Comparison of ENCODE assay signal across 6 cellular contexts in genomic region chr2:74548285-74548918, GRCh38. TPM values are rescaled to one million over a fixed set of nuclear protein-coding genes. Genes with fewer than 3 reads are reported as not detected.
DNase-seq lines count a peak whose midpoint lies in the region; ATAC-seq, FAIRE-seq and TF ChIP-seq lines count a peak whose summit lies in the region.

No MANE protein-coding gene starts in this region.

- peak overlapping the region; percentile 34 for H3K4ac ChIP-seq in IMR-90 (ENCODE audit: low read depth, low read length)

- peak overlapping the region; percentile 94 for H2AFZ ChIP-seq in IMR-90 (replicated peaks; ENCODE audit: low read length, poor library complexity)
- peak overlapping the region; percentile 71 for H2AFZ ChIP-seq in GM12878 (ENCODE audit: control insufficient read depth, low read depth, low read length)

- TF ChIP-seq RAD21 in IMR-90 (IDR thresholded peaks at IDR 0.05; ENCODE audit: low read length) (no peak), GM12878 (IDR thresholded peaks at IDR 0.05; ENCODE audit: insufficient read depth, low read depth, low read length) (no peak)

- no peak overlapping the region for H2AK9ac ChIP-seq in IMR-90 (replicated peaks; ENCODE audit: low read depth, low read length, poor library complexity)

- H3K9me3 Mint-ChIP-seq in nephron progenitor cell, result no peaks in the 10 kb centered on the region

- H3K9ac ChIP-seq in IMR-90 (ENCODE audit: low read depth, low read length) (peak overlapping the region; percentile 44; the same call in 1 of the 2 replicates), GM12878 (ENCODE audit: control insufficient read depth, insufficient read depth, low read length) (peak overlapping the region; percentile 82)

- H4K20me1 ChIP-seq in IMR-90 (ENCODE audit: insufficient read depth, low read length), result no peaks in the 10 kb centered on the region; the same call in 1 of the 2 replicates
- no peaks in the 10 kb centered on the region for H4K20me1 ChIP-seq in GM12878 (ENCODE audit: control insufficient read depth, insufficient read depth)

- peaks cover 14 to 44% of the 10 kb centered on the region in 2 experiments for H3K79me1 ChIP-seq in IMR-90 (ENCODE audit: low read depth in 1 of 2, low read length in 2 of 2)

- H3K4me3 Mint-ChIP-seq in nephron progenitor cell, result peak overlapping the region; percentile 89

- TF ChIP-seq CTCF in IMR-90 (conservative IDR thresholded peaks at IDR 0.05; ENCODE audit: low read depth, low read length) (no peak), GM12878 (IDR thresholded peaks at IDR 0.05 in 2 of 3, conservative IDR thresholded peaks at IDR 0.05 in 1 of 3; ENCODE audit: control insufficient read depth in 2 of 3, extremely low read depth in 1 of 3, insufficient read depth in 1 of 3, low read depth in 3 of 3, low read length in 3 of 3) (no peak), nephron progenitor cell (IDR thresholded peaks at IDR 0.05) (no peak)

- H3K14ac ChIP-seq in IMR-90 (replicated peaks; ENCODE audit: low read depth, low read length), result 0 out of 2 replicates have a peak overlapping the region, but pooled peaks have one; percentile 24

- peaks cover 45% of the 10 kb centered on the region for H3K4me1 Mint-ChIP-seq in nephron progenitor cell

- peak overlapping the region; percentile 17; the same call in 1 of the 2 replicates for H3K18ac ChIP-seq in IMR-90 (ENCODE audit: low read depth, low read length)

- BruUV-seq in IMR-90 (replicated peaks; lab: Mats Ljungman, UMichigan) (no TSS peak), GM12878 (replicated peaks; lab: Mats Ljungman, UMichigan) (no TSS peak)

- peaks cover 64% of the 10 kb centered on the region for H3K79me2 ChIP-seq in GM12878 (ENCODE audit: control insufficient read depth, insufficient read depth, low read length)

- no peak for TF ChIP-seq POLR2A in IMR-90 (IDR thresholded peaks at IDR 0.05; ENCODE audit: low read depth, low read length)
- TF ChIP-seq POLR2A in GM12878 (IDR thresholded peaks at IDR 0.05; ENCODE audit: low read depth, low read length), result no peak

- H3K4me3 ChIP-seq in IMR-90 (ENCODE audit: insufficient read depth, low read depth, low read length), result peak overlapping the region; percentile 52
- H3K4me3 ChIP-seq in GM12878, result peak overlapping the region; percentile 95

- H3K4me1 ChIP-seq in IMR-90 (ENCODE audit: control insufficient read depth, insufficient read depth, low read length) (peaks cover 20% of the 10 kb centered on the region), GM12878 (ENCODE audit: control insufficient read depth, insufficient read depth, low read length) (peaks cover 30% of the 10 kb centered on the region)

- peak overlapping the region; percentile 48; the same call in 1 of the 2 replicates for H3K23ac ChIP-seq in IMR-90 (ENCODE audit: low read depth, low read length)

- FAIRE-seq in GM12878 (lab: Jason Lieb, UNC), result no peak

- H3K9me1 ChIP-seq in IMR-90 (ENCODE audit: insufficient read depth, low read length), result peaks cover 13% of the 10 kb centered on the region; the same call in 1 of the 2 replicates

- H3K36me3 ChIP-seq in IMR-90 (ENCODE audit: control insufficient read depth, insufficient read depth, low read length) (peaks cover 13% of the 10 kb centered on the region), GM12878 (ENCODE audit: control insufficient read depth in 2 of 2, insufficient read depth in 2 of 2, low read length in 1 of 2) (no peaks in the 10 kb centered on the region; a peak in 1 of 4 replicates)

- no peak overlapping the region for H2BK120ac ChIP-seq in IMR-90 (ENCODE audit: low read depth, low read length)

- H2BK20ac ChIP-seq in IMR-90 (ENCODE audit: low read depth, low read length), result no peak overlapping the region

- peak overlapping the region; percentile 36; the same call in 1 of the 2 replicates for H4K5ac ChIP-seq in IMR-90 (ENCODE audit: low read depth, low read length)

- H4K91ac ChIP-seq in IMR-90 (ENCODE audit: insufficient read depth, low read depth, low read length), result peak overlapping the region; percentile 37; the same call in 1 of the 2 replicates

- RAD21 ChIA-PET in GM12878 (lab: Charles Lee; ENCODE audit: unreplicated experiment), result interaction anchor here (3.7 to 8.6 kb wide), 3 partner anchors 21 to 38 kb away, joined by 24 to 94 read pairs (median 53); no protein-coding TSS in a partner anchor

- H3K27me3 ChIP-seq in IMR-90 (ENCODE audit: control insufficient read depth, insufficient read depth, low read length), result no peaks in the 10 kb centered on the region
- no peaks in the 10 kb centered on the region for H3K27me3 ChIP-seq in GM12878 (replicated peaks in 1 of 2; ENCODE audit: control insufficient read depth in 2 of 2, insufficient read depth in 2 of 2, low read length in 1 of 2)

- H4K8ac ChIP-seq in IMR-90 (ENCODE audit: low read depth in 2 of 2, low read length in 2 of 2), result peak overlapping the region; percentile 53 to 54; a peak in 2 of 4 replicates

- ATAC-seq in IMR-90 (ENCODE audit: low read depth) (no peak), GM12878 (no peak), GM19463 (IDR thresholded peaks at IDR 0.05; ENCODE audit: unreplicated experiment) (no peak), GM18498 (IDR thresholded peaks at IDR 0.05; ENCODE audit: unreplicated experiment) (no peak)

- TF ChIP-seq EP300 in GM12878 (IDR thresholded peaks at IDR 0.05; ENCODE audit: borderline replicate concordance in 1 of 2, control insufficient read depth in 1 of 2, low read depth in 2 of 2, low read length in 2 of 2), result no peak

- DNase-seq in IMR-90, result no peak
- no peak for DNase-seq in GM12878 (ENCODE audit: low read depth, low spot score)
- no peak for DNase-seq in nephron progenitor cell
- no peak for DNase-seq in effector CD4-positive, alpha-beta T cell

- H3K36me3 Mint-ChIP-seq in nephron progenitor cell (ENCODE audit: low read depth), result peaks cover 24% of the 10 kb centered on the region

- POLR2A ChIA-PET in IMR-90 (lab: Charles Lee; ENCODE audit: unreplicated experiment), result no interaction called here
- POLR2A ChIA-PET in GM12878 (lab: Charles Lee), result interaction anchor here (1.3 to 17.8 kb wide), 4 partner anchors 9 to 28 kb away, joined by 3 to 441 read pairs (median 6); no protein-coding TSS in a partner anchor

- H3K27me3 Mint-ChIP-seq in nephron progenitor cell (ENCODE audit: low read depth, poor library complexity), result peaks cover 56% of the 10 kb centered on the region

- H3K27ac Mint-ChIP-seq in nephron progenitor cell, result no peak overlapping the region

- H3K27ac ChIP-seq in IMR-90 (ENCODE audit: insufficient read depth, low read length) (peak overlapping the region; percentile 9; the same call in 1 of the 2 replicates), GM12878 (ENCODE audit: control insufficient read depth, insufficient read depth) (peak overlapping the region; percentile 67)

- CTCF ChIA-PET in IMR-90 (lab: Yijun Ruan, JAX), result interaction anchor here (1.5 kb wide), 1 partner anchor 65 kb away, joined by 3 read pairs; the partner anchor contains the start of genes CCDC142 and TTC31
- CTCF ChIA-PET in GM12878 (lab: Yijun Ruan, JAX), result interaction anchor here (0.7 to 14.3 kb wide), 4 partner anchors 9 to 66 kb away, joined by 3 to 115 read pairs (median 52); partner anchors contain the start of genes AUP1, CCDC142, DQX1 and HTRA2

- intact Hi-C loops in IMR-90 (cut with micrococcal nuclease), result no loop called here
- intact Hi-C loops in GM12878 (cut with micrococcal nuclease; ENCODE audit: unreplicated experiment), result no loop called here

- no peak overlapping the region for H3K56ac ChIP-seq in IMR-90 (ENCODE audit: extremely low read depth, insufficient read depth, low read length)

- H3K4me2 ChIP-seq in IMR-90 (ENCODE audit: low read depth, low read length) (peak overlapping the region; percentile 78), GM12878 (ENCODE audit: control insufficient read depth, insufficient read depth) (peak overlapping the region; percentile 95)

- H3K9me3 ChIP-seq in IMR-90 (ENCODE audit: control insufficient read depth, insufficient read depth, low read length) (no peaks in the 10 kb centered on the region), GM12878 (replicated peaks; ENCODE audit: control insufficient read depth, insufficient read depth, low read length) (no peaks in the 10 kb centered on the region)

- WGBS in IMR-90 (ENCODE audit: extremely low coverage in 2 of 2, insufficient read length in 1 of 2), 2 experiments, result 42% methylated on average over 3 of the region's 28 CpGs; no CpG with 5 or more reads in 1 of the 2 experiments
- WGBS in GM12878 (ENCODE audit: insufficient coverage, insufficient replicate concordance, low lambda C conversion rate, missing lambda C conversion rate), result 35% methylated on average over 28 of the region's 28 CpGs

- dilution Hi-C loops in IMR-90 (cut with HindIII; ENCODE audit: low sequenced_read_pairs, unreplicated experiment), result no loop called here

- H2BK5ac ChIP-seq in IMR-90 (ENCODE audit: low read depth, low read length, poor library complexity, severe bottlenecking), result no peak overlapping the region

- SMC1A ChIA-PET in GM12878 (lab: Charles Lee; ENCODE audit: uncharacterized antibody, unreplicated experiment), result interaction anchor here (0.9 to 6.8 kb wide), 6 partner anchors 9 to 37 kb away, joined by 3 to 106 read pairs (median 24); partner anchors contain the start of gene HTRA2

- peak overlapping the region; percentile 7; the same call in 1 of the 2 replicates for H2AK5ac ChIP-seq in IMR-90 (ENCODE audit: low read depth, low read length)

- in situ Hi-C loops in IMR-90 (cut with MboI; ENCODE audit: low sequenced_read_pairs), result no loop called here
- in situ Hi-C loops in GM12878 (cut with MboI), result no loop called here

- H2BK15ac ChIP-seq in IMR-90 (ENCODE audit: low read depth, low read length), result no peak overlapping the region

RNA-seq across cellular contexts. Expression of gene LOXL3, which starts 5.3 kb away (rescaled TPM):
- total RNA-seq in IMR-90 (2012; rRNA removed), result 14.2 and 17.9 TPM in 2 replicates
- 21.8 and 23.4 TPM in 2 replicates for polyA plus RNA-seq in IMR-90 (2012; rRNA removed)
- 11.7 and 22.0 TPM in 2 replicates for polyA plus RNA-seq in IMR-90 (2012; cell fraction: cytosol; rRNA removed)
- 63.1 and 92.0 TPM in 2 replicates for polyA plus RNA-seq in IMR-90 (2012; cell fraction: nucleus; rRNA removed; ENCODE audit: low replicate concordance)
- 28.1 and 32.7 TPM in 2 replicates for total RNA-seq in GM12878 (2013; cell fraction: nucleolus; rRNA removed)
- total RNA-seq in GM12878 (2014; rRNA removed), result 19.4 and 22.2 TPM in 2 replicates
- 11.9 TPM in 2 replicates for total RNA-seq in GM12878 (2014; rRNA removed; fragmentation: Illumina TruSeq; extraction: Trizol)
- 25.1 and 29.0 TPM in 2 replicates for total RNA-seq in GM12878 (2021)
- polyA plus RNA-seq in GM12878 (2011; ENCODE audit: low read depth), result 6.5 TPM
- 37.6 and 40.9 TPM in 2 replicates for polyA plus RNA-seq in GM12878 (2011; rRNA removed)
- polyA plus RNA-seq in GM12878 (2011; cell fraction: cytosol; rRNA removed), result 50.1 and 55.1 TPM in 2 replicates
- 99.3 and 126 TPM in 2 replicates for polyA plus RNA-seq in GM12878 (2011; cell fraction: nucleus; rRNA removed)
- polyA plus RNA-seq in GM12878 (2012), result 13.4 and 15.8 TPM in 2 replicates
- 16.2 and 16.6 TPM in 2 replicates for polyA plus RNA-seq in GM12878 (2014; fragmentation: Illumina TruSeq; extraction: Trizol)
- 1 to 10 TPM; 6.2 to 6.7 TPM for polyA plus RNA-seq in GM12878 (2014; fragmentation: Nextera tagmentation; extraction: Ambion mirVana)
- 32.8 and 33.3 TPM in 2 replicates for polyA plus RNA-seq in GM12878 (2014; rRNA removed)
- 10 to 100 TPM; 27.3 to 31.2 TPM for polyA plus RNA-seq in GM12878 (2016; fragmentation: Nextera tagmentation; extraction: Ambion mirVana)
- polyA minus RNA-seq in GM12878 (2011; rRNA and poly(A)+ RNA removed), result 35.9 and 53.6 TPM in 2 replicates
- 12.8 and 14.6 TPM in 2 replicates for polyA minus RNA-seq in GM12878 (2011; cell fraction: cytosol; rRNA and poly(A)+ RNA removed)
- 21.5 and 28.7 TPM in 2 replicates for polyA minus RNA-seq in GM12878 (2011; cell fraction: nucleus; rRNA and poly(A)+ RNA removed)

RNA-seq across cellular contexts. Expression of gene DOK1, which starts 6.1 kb away (rescaled TPM):
- total RNA-seq in IMR-90 (2012; rRNA removed), result 12.2 and 15.4 TPM in 2 replicates
- polyA plus RNA-seq in IMR-90 (2012; rRNA removed), result 17.5 and 17.6 TPM in 2 replicates
- polyA plus RNA-seq in IMR-90 (2012; cell fraction: cytosol; rRNA removed), result 22.6 and 23.7 TPM in 2 replicates
- 13.0 and 33.0 TPM in 2 replicates for polyA plus RNA-seq in IMR-90 (2012; cell fraction: nucleus; rRNA removed; ENCODE audit: low replicate concordance)
- 32.8 and 37.1 TPM in 2 replicates for total RNA-seq in GM12878 (2013; cell fraction: nucleolus; rRNA removed)
- total RNA-seq in GM12878 (2014; rRNA removed), result 90.7 and 104 TPM in 2 replicates
- total RNA-seq in GM12878 (2014; rRNA removed; fragmentation: Illumina TruSeq; extraction: Trizol), result 28.3 and 31.0 TPM in 2 replicates
- 82.2 and 91.5 TPM in 2 replicates for total RNA-seq in GM12878 (2021)
- polyA plus RNA-seq in GM12878 (2011; ENCODE audit: low read depth), result 17.7 TPM
- 17.6 and 30.8 TPM in 2 replicates for polyA plus RNA-seq in GM12878 (2011; rRNA removed)
- 38.2 and 54.7 TPM in 2 replicates for polyA plus RNA-seq in GM12878 (2011; cell fraction: cytosol; rRNA removed)
- polyA plus RNA-seq in GM12878 (2011; cell fraction: nucleus; rRNA removed), result 79.5 and 102 TPM in 2 replicates
- 45.5 and 50.5 TPM in 2 replicates for polyA plus RNA-seq in GM12878 (2012)
- polyA plus RNA-seq in GM12878 (2014; fragmentation: Illumina TruSeq; extraction: Trizol), result 13.3 and 40.3 TPM in 2 replicates
- polyA plus RNA-seq in GM12878 (2014; fragmentation: Nextera tagmentation; extraction: Ambion mirVana), result 1 to 10 TPM; 1.4 to 6.3 TPM
- polyA plus RNA-seq in GM12878 (2014; rRNA removed), result 79.1 and 99.6 TPM in 2 replicates
- 10 to 100 TPM; 81.6 to 89.4 TPM for polyA plus RNA-seq in GM12878 (2016; fragmentation: Nextera tagmentation; extraction: Ambion mirVana)
- polyA minus RNA-seq in GM12878 (2011; rRNA and poly(A)+ RNA removed), result 19.7 and 49.8 TPM in 2 replicates
- 18.7 and 22.8 TPM in 2 replicates for polyA minus RNA-seq in GM12878 (2011; cell fraction: cytosol; rRNA and poly(A)+ RNA removed)
- polyA minus RNA-seq in GM12878 (2011; cell fraction: nucleus; rRNA and poly(A)+ RNA removed), result 38.7 and 57.0 TPM in 2 replicates

RNA-seq across cellular contexts. Expression of gene HTRA2, which starts 18.7 kb away (rescaled TPM):
- total RNA-seq in IMR-90 (2012; rRNA removed) (28.1 and 34.2 TPM in 2 replicates), GM12878 (2014; rRNA removed) (73.9 and 77.4 TPM in 2 replicates), GM12878 (2014; rRNA removed; fragmentation: Illumina TruSeq; extraction: Trizol) (48.7 and 51.8 TPM in 2 replicates), GM12878 (2021) (62.2 and 64.5 TPM in 2 replicates)
- polyA plus RNA-seq in IMR-90 (2012; rRNA removed) (23.6 and 25.9 TPM in 2 replicates), GM12878 (2011; rRNA removed) (34.3 and 46.9 TPM in 2 replicates), GM12878 (2014; fragmentation: Illumina TruSeq; extraction: Trizol) (39.7 and 45.1 TPM in 2 replicates), GM12878 (2014; fragmentation: Nextera tagmentation; extraction: Ambion mirVana) (10 to 100 TPM; 42.3 to 46.4 TPM), GM12878 (2014; rRNA removed) (68.3 and 70.5 TPM in 2 replicates), GM12878 (2016; fragmentation: Nextera tagmentation; extraction: Ambion mirVana) (10 to 100 TPM; 60.6 to 61.4 TPM)
- polyA plus RNA-seq in IMR-90 (2012; cell fraction: cytosol; rRNA removed), result 20.8 and 34.6 TPM in 2 replicates
- polyA plus RNA-seq in IMR-90 (2012; cell fraction: nucleus; rRNA removed; ENCODE audit: low replicate concordance), result 34.6 and 46.8 TPM in 2 replicates
- total RNA-seq in GM12878 (2013; cell fraction: nucleolus; rRNA removed), result 41.0 and 54.6 TPM in 2 replicates
- 24.0 TPM for polyA plus RNA-seq in GM12878 (2011; ENCODE audit: low read depth)
- 68.5 and 72.9 TPM in 2 replicates for polyA plus RNA-seq in GM12878 (2011; cell fraction: cytosol; rRNA removed)
- polyA plus RNA-seq in GM12878 (2011; cell fraction: nucleus; rRNA removed), result 110 and 113 TPM in 2 replicates
- 41.1 and 51.2 TPM in 2 replicates for polyA plus RNA-seq in GM12878 (2012)
- 47.2 and 71.4 TPM in 2 replicates for polyA minus RNA-seq in GM12878 (2011; rRNA and poly(A)+ RNA removed)
- polyA minus RNA-seq in GM12878 (2011; cell fraction: cytosol; rRNA and poly(A)+ RNA removed), result 13.1 and 14.5 TPM in 2 replicates
- 44.7 and 56.4 TPM in 2 replicates for polyA minus RNA-seq in GM12878 (2011; cell fraction: nucleus; rRNA and poly(A)+ RNA removed)

RNA-seq across cellular contexts. Expression of gene AUP1, which starts 18.9 kb away (rescaled TPM):
- 45.8 and 47.5 TPM in 2 replicates for total RNA-seq in IMR-90 (2012; rRNA removed)
- polyA plus RNA-seq in IMR-90 (2012; rRNA removed), result 100.0 and 104 TPM in 2 replicates
- 117 and 126 TPM in 2 replicates for polyA plus RNA-seq in IMR-90 (2012; cell fraction: cytosol; rRNA removed)
- 518 and 729 TPM in 2 replicates for polyA plus RNA-seq in IMR-90 (2012; cell fraction: nucleus; rRNA removed; ENCODE audit: low replicate concordance)
- total RNA-seq in GM12878 (2013; cell fraction: nucleolus; rRNA removed), result 142 and 147 TPM in 2 replicates
- 151 and 152 TPM in 2 replicates for total RNA-seq in GM12878 (2014; rRNA removed)
- 104 and 107 TPM in 2 replicates for total RNA-seq in GM12878 (2014; rRNA removed; fragmentation: Illumina TruSeq; extraction: Trizol)
- total RNA-seq in GM12878 (2021), result 127 and 128 TPM in 2 replicates
- polyA plus RNA-seq in GM12878 (2011; ENCODE audit: low read depth), result 55.2 TPM
- 71.4 and 106 TPM in 2 replicates for polyA plus RNA-seq in GM12878 (2011; rRNA removed)
- polyA plus RNA-seq in GM12878 (2011; cell fraction: cytosol; rRNA removed), result 160 and 189 TPM in 2 replicates
- 745 and 873 TPM in 2 replicates for polyA plus RNA-seq in GM12878 (2011; cell fraction: nucleus; rRNA removed)
- polyA plus RNA-seq in GM12878 (2012), result 109 and 110 TPM in 2 replicates
- polyA plus RNA-seq in GM12878 (2014; fragmentation: Illumina TruSeq; extraction: Trizol), result 137 and 147 TPM in 2 replicates
- polyA plus RNA-seq in GM12878 (2014; fragmentation: Nextera tagmentation; extraction: Ambion mirVana), result 10 to 100 TPM; 39.1 to 56.5 TPM
- polyA plus RNA-seq in GM12878 (2014; rRNA removed), result 212 and 215 TPM in 2 replicates
- 100 to 1,000 TPM; 187 to 204 TPM for polyA plus RNA-seq in GM12878 (2016; fragmentation: Nextera tagmentation; extraction: Ambion mirVana)
- polyA minus RNA-seq in GM12878 (2011; rRNA and poly(A)+ RNA removed), result 80.1 and 134 TPM in 2 replicates
- 40.2 and 55.4 TPM in 2 replicates for polyA minus RNA-seq in GM12878 (2011; cell fraction: cytosol; rRNA and poly(A)+ RNA removed)
- polyA minus RNA-seq in GM12878 (2011; cell fraction: nucleus; rRNA and poly(A)+ RNA removed), result 167 and 238 TPM in 2 replicates

RNA-seq across cellular contexts. Expression of gene DQX1, which starts 22.4 kb away (rescaled TPM):
- total RNA-seq in IMR-90 (2012; rRNA removed) (not detected in 2 replicates), GM12878 (2014; rRNA removed) (0.34 and 1.2 TPM in 2 replicates), GM12878 (2014; rRNA removed; fragmentation: Illumina TruSeq; extraction: Trizol) (0.67 and 0.78 TPM in 2 replicates), GM12878 (2021) (0.85 and 0.98 TPM in 2 replicates)
- polyA plus RNA-seq in IMR-90 (2012; rRNA removed) (0.07 and 0.14 TPM in 2 replicates), GM12878 (2011; rRNA removed) (0.46 and 0.87 TPM in 2 replicates), GM12878 (2014; fragmentation: Illumina TruSeq; extraction: Trizol) (0.96 and 1.7 TPM in 2 replicates), GM12878 (2014; fragmentation: Nextera tagmentation; extraction: Ambion mirVana) (under 1 TPM; 0.63 to 0.73 TPM), GM12878 (2014; rRNA removed) (1.5 and 1.6 TPM in 2 replicates), GM12878 (2016; fragmentation: Nextera tagmentation; extraction: Ambion mirVana) (1 to 10 TPM; 1.1 to 2.1 TPM)
- polyA plus RNA-seq in IMR-90 (2012; cell fraction: cytosol; rRNA removed), result 0.08 and 0.09 TPM in 2 replicates
- 0.72 TPM in 2 replicates for polyA plus RNA-seq in IMR-90 (2012; cell fraction: nucleus; rRNA removed; ENCODE audit: low replicate concordance)
- total RNA-seq in GM12878 (2013; cell fraction: nucleolus; rRNA removed), result 1.8 and 2.2 TPM in 2 replicates
- polyA plus RNA-seq in GM12878 (2011; ENCODE audit: low read depth), result 1.1 TPM
- 0.60 and 0.79 TPM in 2 replicates for polyA plus RNA-seq in GM12878 (2011; cell fraction: cytosol; rRNA removed)
- polyA plus RNA-seq in GM12878 (2011; cell fraction: nucleus; rRNA removed), result 7.3 and 10.0 TPM in 2 replicates
- polyA plus RNA-seq in GM12878 (2012), result 1.2 TPM in 2 replicates
- 0.46 and 1.0 TPM in 2 replicates for polyA minus RNA-seq in GM12878 (2011; rRNA and poly(A)+ RNA removed)
- not detected in 2 replicates for polyA minus RNA-seq in GM12878 (2011; cell fraction: cytosol; rRNA and poly(A)+ RNA removed)
- 1.9 and 2.1 TPM in 2 replicates for polyA minus RNA-seq in GM12878 (2011; cell fraction: nucleus; rRNA and poly(A)+ RNA removed)
